Comparison of ENCODE assay signal across 22 cellular contexts in the genomic region with DNA sequence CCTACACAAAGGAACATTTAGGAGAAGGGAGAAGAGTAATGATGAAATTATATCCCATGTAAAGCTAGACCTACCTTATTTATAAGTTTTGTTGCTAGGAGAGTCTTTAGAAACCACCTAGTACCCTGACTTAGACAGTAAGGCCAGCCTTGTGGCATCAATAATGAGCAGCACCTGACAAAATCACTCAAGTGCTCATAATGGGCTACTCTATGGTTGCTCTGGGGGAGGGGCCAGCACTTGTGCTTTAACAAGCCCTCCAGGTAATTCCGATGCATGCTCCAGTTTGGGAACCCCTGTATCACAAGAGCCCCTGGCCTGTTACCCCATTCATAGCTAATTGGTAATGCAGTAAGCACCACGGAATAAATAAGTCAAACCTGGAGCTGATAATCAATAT.
"Had no signal": no experiment of that assay in that cellular context is flagged by ENCODE, and none has a peak within 500 bp of the region (broad histone marks: within the 10 kb centered on the region; RNA-seq: fewer than 3 reads in every experiment).

No MANE protein-coding gene starts in this region.

- H3K36me3 Mint-ChIP-seq: mesothelial cell of epicardium; naive thymus-derived CD4-positive, alpha-beta T cell; natural killer cell had no signal

- H3K4me3 ChIP-seq: coronary artery, dorsolateral prefrontal cortex, esophagus squamous epithelium, gastrocnemius medialis, heart right ventricle, left lung, lower lobe of right lung, mucosa of descending colon had no signal

- H3K9me3 Mint-ChIP-seq: mesothelial cell of epicardium; naive thymus-derived CD4-positive, alpha-beta T cell; natural killer cell had no signal

- H3K4me1 ChIP-seq: gastrocnemius medialis, heart right ventricle, left lung, lower lobe of right lung had no signal

- DNase-seq: dermis blood vessel endothelial cell; dorsolateral prefrontal cortex; effector CD4-positive, alpha-beta T cell; effector memory CD4-positive, alpha-beta T cell; esophagus squamous epithelium; foreskin fibroblast; foreskin melanocyte; gastrocnemius medialis; glutamatergic neuron; head of caudate nucleus; heart right ventricle; hippocampal formation; left cardiac atrium; left lung; left ventricle myocardium superior; lower lobe of right lung; mesenchymal stem cell; mucosa of descending colon; naive thymus-derived CD4-positive, alpha-beta T cell; natural killer cell had no signal

- H3K36me3 ChIP-seq: esophagus squamous epithelium, gastrocnemius medialis, heart right ventricle, left lung, lower lobe of right lung had no signal

- H3K27ac ChIP-seq: coronary artery, dorsolateral prefrontal cortex, esophagus squamous epithelium, gastrocnemius medialis, heart right ventricle, left lung, lower lobe of right lung had no signal

- ATAC-seq: gastrocnemius medialis; heart right ventricle; left cardiac atrium; left lung; left ventricle myocardium superior; lower lobe of right lung; mucosa of descending colon; naive thymus-derived CD4-positive, alpha-beta T cell; natural killer cell had no signal

- H3K9me3 ChIP-seq: esophagus squamous epithelium, gastrocnemius medialis, heart right ventricle, left lung, lower lobe of right lung, mucosa of descending colon had no signal

- H3K4me3 Mint-ChIP-seq: mesothelial cell of epicardium; naive thymus-derived CD4-positive, alpha-beta T cell; natural killer cell had no signal

- H3K4me1 Mint-ChIP-seq: naive thymus-derived CD4-positive, alpha-beta T cell; natural killer cell had no signal

- H3K27ac Mint-ChIP-seq: mesothelial cell of epicardium; naive thymus-derived CD4-positive, alpha-beta T cell; natural killer cell had no signal
